ENCODE assay signal across 27 cellular contexts in genomic region chr4:152698012-152698499, GRCh38. TPM values are rescaled to one million over a fixed set of nuclear protein-coding genes. Genes with fewer than 3 reads are reported as not detected.
DNase-seq lines count a peak whose midpoint lies in the region; ATAC-seq, FAIRE-seq and TF ChIP-seq lines count a peak whose summit lies in the region.
"Had no signal": no experiment of that assay in that cellular context is flagged by ENCODE, and none has a peak within 500 bp of the region (broad histone marks: within the 10 kb centered on the region; RNA-seq: fewer than 3 reads in every experiment).

No MANE protein-coding gene starts in this region.

- no peak for TF ChIP-seq RAD21 in H1 (IDR thresholded peaks at IDR 0.05 in 1 of 2, conservative IDR thresholded peaks at IDR 0.05 in 1 of 2; ENCODE audit: low read depth in 2 of 2, low read length in 2 of 2)

- no peak for TF ChIP-seq POLR2A in H1 (IDR thresholded peaks at IDR 0.05; ENCODE audit: control extremely low read depth in 1 of 2, low read depth in 2 of 2, low read length in 2 of 2)

- no peak overlapping the region for H3K4ac ChIP-seq in H1 (replicated peaks; ENCODE audit: insufficient read length, low read depth, low read length)

- no peak overlapping the region for H3K4me3 Mint-ChIP-seq in CD14-positive monocyte
- no peak overlapping the region for H3K4me3 Mint-ChIP-seq in memory B cell
- H3K4me3 Mint-ChIP-seq in glutamatergic neuron (ENCODE audit: unreplicated experiment) = no peak overlapping the region
- H3K4me3 Mint-ChIP-seq: immature natural killer cell had no signal

- 5% methylated on average over 1 of the region's 1 CpG; no CpG with 5 or more reads in 1 of the 2 experiments for WGBS in H1 (ENCODE audit: extremely low coverage in 1 of 2, insufficient coverage in 1 of 2, insufficient read length in 1 of 2, insufficient replicate concordance in 2 of 2, low coverage in 1 of 2, low lambda C conversion rate in 2 of 2, missing lambda C conversion rate in 1 of 2), 2 experiments

- no peak overlapping the region for H3K14ac ChIP-seq in H1 (ENCODE audit: insufficient read length)

- H3K23me2 ChIP-seq in H1 (ENCODE audit: low read depth, low read length) = no peaks in the 10 kb centered on the region

- H3K4me3 ChIP-seq in MM.1S (ENCODE audit: low read length) (no peak overlapping the region), H1 (ENCODE audit: extremely low read depth in 1 of 4, insufficient read depth in 2 of 4, low read depth in 3 of 4, low read length in 4 of 4) (no peak overlapping the region), left lung (no peak overlapping the region)
- H3K4me3 ChIP-seq: testis had no signal

- H3K27me3 Mint-ChIP-seq in CD14-positive monocyte (ENCODE audit: low read depth in 3 of 3) (peaks cover 2 to 11% (median 10%) of the 10 kb centered on the region in 3 donors), memory B cell (no peaks in the 10 kb centered on the region), glutamatergic neuron (ENCODE audit: unreplicated experiment) (no peaks in the 10 kb centered on the region)

- H3K18ac ChIP-seq in H1 (ENCODE audit: extremely low read depth, low read length) = no peak overlapping the region

- intact Hi-C loops in CD14-positive monocyte (cut with micrococcal nuclease) (no loop called here), left lung (cut with DNase I) (no loop called here)

- TF ChIP-seq CTCF in CD14-positive monocyte (IDR thresholded peaks at IDR 0.05) (no peak), MM.1S (IDR thresholded peaks at IDR 0.05; ENCODE audit: low read length) (no peak), H1 (IDR thresholded peaks at IDR 0.05; ENCODE audit: control extremely low read depth in 1 of 3, insufficient read depth in 1 of 3, low read depth in 1 of 3, low read length in 3 of 3) (no peak), glutamatergic neuron (IDR thresholded peaks at IDR 0.05; ENCODE audit: partially characterized antibody, unreplicated experiment) (no peak), left lung (IDR thresholded peaks at IDR 0.05) (no peak)

- POLR2A ChIA-PET in H1 (lab: Charles Lee; ENCODE audit: partially characterized antibody) = no interaction called here

- H3K27ac ChIP-seq in MM.1S (ENCODE audit: low read length) (peak overlapping the region; percentile 84; the same call in 1 of the 2 replicates), H1 (ENCODE audit: low read depth, low read length) (no peak overlapping the region), left lung (no peak overlapping the region)
- H3K27ac ChIP-seq: parathyroid adenoma, testis had no signal

- H3K27me3 ChIP-seq in MM.1S (replicated peaks; ENCODE audit: insufficient read depth, low read length) (no peaks in the 10 kb centered on the region), H1 (replicated peaks in 1 of 4; ENCODE audit: control insufficient read depth in 3 of 4, extremely low read depth in 1 of 4, insufficient read depth in 3 of 4, low read length in 3 of 4) (no peaks in the 10 kb centered on the region), left lung (peaks cover 0 to 7% of the 10 kb centered on the region in 2 donors)
- H3K27me3 ChIP-seq: testis had no signal

- no peak overlapping the region for H4K8ac ChIP-seq in H1 (ENCODE audit: extremely low read depth, insufficient read depth, low read length)

- ATAC-seq in memory B cell (ENCODE audit: low read depth) (no peak), left lung (no peak)
- ATAC-seq: left colon; stimulated activated naive CD8-positive, alpha-beta T cell treated with anti-CD3 and anti-CD28 coated beads, Interleukin-15, Interleukin-2, amounts not matched to agents 100 U/mL and 50 U/mL, for 24 hours had no signal

- no peaks in the 10 kb centered on the region for H3K9me3 ChIP-seq in MM.1S (replicated peaks; ENCODE audit: insufficient read depth, low read length)
- no peaks in the 10 kb centered on the region for H3K9me3 ChIP-seq in H1 (ENCODE audit: insufficient read depth in 2 of 2, low read depth in 1 of 2, low read length in 1 of 2)
- no peaks in the 10 kb centered on the region for H3K9me3 ChIP-seq in left lung
- H3K9me3 ChIP-seq: testis had no signal

- no peak overlapping the region for H2AK5ac ChIP-seq in H1 (ENCODE audit: low read depth, low read length)

- no peaks in the 10 kb centered on the region for H3K79me1 ChIP-seq in H1 (ENCODE audit: low read depth, low read length)

- H2AFZ ChIP-seq in MM.1S (ENCODE audit: low read length) (no peak overlapping the region), H1 (ENCODE audit: low read length) (no peak overlapping the region)
- H2AFZ ChIP-seq: parathyroid adenoma had no signal

- H4K5ac ChIP-seq in H1 (ENCODE audit: insufficient read length, low read depth, low read length) = no peak overlapping the region

- CTCF ChIA-PET in H1 (lab: Charles Lee; ENCODE audit: partially characterized antibody) = interaction anchor here (0.6 kb wide), 1 partner anchor 86 kb away, joined by 3 read pairs; no protein-coding TSS in a partner anchor

- H3K4me2 ChIP-seq in MM.1S (ENCODE audit: low read depth, low read length) (peak overlapping the region; percentile 70), H1 (ENCODE audit: insufficient read depth in 1 of 2, low read depth in 2 of 2, low read length in 2 of 2) (no peak overlapping the region)

- H3K27ac Mint-ChIP-seq in CD14-positive monocyte (peak overlapping the region in 4 of 7 donors; percentile 78 to 92 (median 84)), memory B cell (peak overlapping the region; percentile 91), glutamatergic neuron (ENCODE audit: unreplicated experiment) (no peak overlapping the region)
- H3K27ac Mint-ChIP-seq: activated naive CD4-positive, alpha-beta T cell treated with anti-CD3 and anti-CD28 coated beads, Interleukin-2, amount 50 U/mL, for 72 hours; T-helper 2 cell treated with Interferon-gamma antibody and Interleukin-4, amounts not matched to agents 5 μg/mL and 100 μg/mL, for 36 hours had no signal

- H3K9ac ChIP-seq in MM.1S (ENCODE audit: low read length) (peak overlapping the region; percentile 15; the same call in 1 of the 2 replicates), H1 (replicated peaks in 1 of 4; ENCODE audit: extremely low read depth in 1 of 4, low read depth in 3 of 4, low read length in 3 of 4) (no peak overlapping the region)
- H3K9ac ChIP-seq: parathyroid adenoma had no signal

- peaks cover 31% of the 10 kb centered on the region for H3K4me1 ChIP-seq in MM.1S (ENCODE audit: low read length)
- H3K4me1 ChIP-seq in H1 (replicated peaks in 1 of 4; ENCODE audit: control insufficient read depth in 3 of 4, insufficient read depth in 4 of 4, low read length in 3 of 4) = peaks cover 7 to 12% (median 11%) of the 10 kb centered on the region in 4 experiments; a peak in 6 of 7 replicates
- H3K4me1 ChIP-seq in left lung = no peaks in the 10 kb centered on the region
- H3K4me1 ChIP-seq: parathyroid adenoma, testis had no signal

- no peak overlapping the region for H3K23ac ChIP-seq in H1 (ENCODE audit: insufficient read length)

- no peak overlapping the region for H3K56ac ChIP-seq in H1 (replicated peaks; ENCODE audit: insufficient read length, low read depth, low read length)

- H3K9me2 ChIP-seq in MM.1S (replicated peaks; ENCODE audit: insufficient read depth, low read length) = no peaks in the 10 kb centered on the region

- H4K91ac ChIP-seq in H1 (replicated peaks; ENCODE audit: insufficient read length, low read length) = peak overlapping the region; percentile 46

- H2BK5ac ChIP-seq in H1 (ENCODE audit: low read depth, low read length) = 0 out of 2 replicates have a peak overlapping the region, but pooled peaks have one; percentile 2

- no peak for TF ChIP-seq EP300 in H1 (IDR thresholded peaks at IDR 0.05; ENCODE audit: borderline replicate concordance in 1 of 2, low read depth in 2 of 2, low read length in 2 of 2)

- H3F3A ChIP-seq in MM.1S (ENCODE audit: insufficient read depth, low read length) = peaks cover 31% of the 10 kb centered on the region

- peak overlapping the region; percentile 73; the same call in 1 of the 2 replicates for H2BK15ac ChIP-seq in H1 (ENCODE audit: low read length)

- peak overlapping the region; percentile 88; the same call in 1 of the 2 replicates for H2BK20ac ChIP-seq in H1 (ENCODE audit: low read length)

- DNase-seq in CD14-positive monocyte (ENCODE audit: low spot score) (no peak), MM.1S (no peak), H1 (ENCODE audit: low read depth in 1 of 2, low spot score in 2 of 2) (no peak), memory B cell (ENCODE audit: low spot score in 2 of 2) (no peak), glutamatergic neuron (no peak), left lung (no peak), NCI-H1092 treated with DMSO at 0.1 percent for 48 hours (lab: John Stamatoyannopoulos, UW) (no peak)
- DNase-seq: activated CD8-positive, alpha-beta memory T cell treated with anti-CD3 and anti-CD28 coated beads for 24 hours; activated effector memory CD4-positive, alpha-beta T cell treated with Interleukin-2 at 50 U/mL for 16 hours; activated T-cell treated with anti-CD3 and anti-CD28 coated beads, Interleukin-2, amount 50 U/mL, for 1 hour; AML-193; amygdala; DMS153; immature natural killer cell; IMR-90; left colon; NCI-H1048; NCI-H1694; NCI-H510A; SHP77; stimulated activated CD4-positive, alpha-beta T cell treated with anti-CD3 and anti-CD28 coated beads, Interleukin-1b, Interleukin-23, amount 100 ng/mL, for 48 hours; stimulated activated naive CD8-positive, alpha-beta T cell treated with anti-CD3 and anti-CD28 coated beads, Interleukin-15, Interleukin-2, amounts not matched to agents 100 U/mL and 50 U/mL, for 24 hours; testis had no signal

- no peak overlapping the region; the same call in 1 of the 2 replicates for H2BK12ac ChIP-seq in H1 (ENCODE audit: low read depth, low read length)

- peaks cover 25% of the 10 kb centered on the region for H3K4me1 Mint-ChIP-seq in CD14-positive monocyte
- peaks cover 21% of the 10 kb centered on the region for H3K4me1 Mint-ChIP-seq in memory B cell
- H3K4me1 Mint-ChIP-seq in glutamatergic neuron (ENCODE audit: low read depth, unreplicated experiment) = no peaks in the 10 kb centered on the region
- H3K4me1 Mint-ChIP-seq: immature natural killer cell had no signal

- FAIRE-seq in H1 (lab: Jason Lieb, UNC) = no peak
- FAIRE-seq: endothelial cell of umbilical vein had no signal

- H3K36me3 Mint-ChIP-seq in CD14-positive monocyte (no peaks in the 10 kb centered on the region), memory B cell (no peaks in the 10 kb centered on the region), glutamatergic neuron (ENCODE audit: unreplicated experiment) (no peaks in the 10 kb centered on the region)
- H3K36me3 Mint-ChIP-seq: activated naive CD4-positive, alpha-beta T cell treated with anti-CD3 and anti-CD28 coated beads, Interleukin-2, amount 50 U/mL, for 72 hours; immature natural killer cell had no signal

- H4K20me1 ChIP-seq in MM.1S (ENCODE audit: insufficient read depth, low read length) (no peaks in the 10 kb centered on the region), H1 (replicated peaks in 1 of 2; ENCODE audit: control insufficient read depth in 1 of 2, insufficient read depth in 2 of 2, low read length in 2 of 2) (no peaks in the 10 kb centered on the region)

- H3K79me2 ChIP-seq in MM.1S (ENCODE audit: low read length) = no peaks in the 10 kb centered on the region
- H3K79me2 ChIP-seq in H1 (ENCODE audit: control insufficient read depth in 1 of 2, insufficient read depth in 2 of 2, low read length in 2 of 2) = no peaks in the 10 kb centered on the region
- H3K79me2 ChIP-seq: parathyroid adenoma had no signal

- H3K9me3 Mint-ChIP-seq in CD14-positive monocyte (peaks cover 0 to 6% (median 0%) of the 10 kb centered on the region in 7 donors), memory B cell (no peaks in the 10 kb centered on the region), glutamatergic neuron (ENCODE audit: unreplicated experiment) (no peaks in the 10 kb centered on the region)
- H3K9me3 Mint-ChIP-seq: activated naive CD4-positive, alpha-beta T cell treated with anti-CD3 and anti-CD28 coated beads, Interleukin-2, amount 50 U/mL, for 72 hours; immature natural killer cell; T-helper 2 cell treated with Interferon-gamma antibody and Interleukin-4, amounts not matched to agents 5 μg/mL and 100 μg/mL, for 36 hours had no signal

- H3K36me3 ChIP-seq in MM.1S (replicated peaks; ENCODE audit: insufficient read depth, low read length) = no peaks in the 10 kb centered on the region
- no peaks in the 10 kb centered on the region; a peak in 1 of 8 replicates for H3K36me3 ChIP-seq in H1 (ENCODE audit: control insufficient read depth in 2 of 4, insufficient read depth in 4 of 4, low read length in 3 of 4)
- no peaks in the 10 kb centered on the region for H3K36me3 ChIP-seq in left lung

- H2BK120ac ChIP-seq in H1 (replicated peaks; ENCODE audit: low read depth, low read length) = peak overlapping the region; percentile 30

RNA-seq across cellular contexts. Expression of gene TMEM154, which starts 18.3 kb away (rescaled TPM):
- polyA plus RNA-seq in CD14-positive monocyte = 100 to 1,000 TPM; 117 to 157 TPM
- 1.2 and 1.5 TPM in 2 replicates for total RNA-seq in H1 (2021; fragmentation: NEBNext Ultra II Directional; extraction: Animal tissue kit (Norgen Biotek cat#: 25700))
- 0.22 and 0.33 TPM in 2 replicates for polyA plus RNA-seq in H1 (2011; rRNA removed)
- polyA plus RNA-seq in H1 (2011; cell fraction: cytosol; rRNA removed) = 0.27 TPM
- 0.31 TPM for polyA plus RNA-seq in H1 (2011; cell fraction: nucleus; rRNA removed)
- polyA plus RNA-seq in H1 (2012, experiment 1 of 2) = 0.18 to 0.99 TPM (median 0.69 TPM) in 4 replicates
- polyA plus RNA-seq in H1 (2012, experiment 2 of 2) = 0.03 TPM
- polyA plus RNA-seq in H1 (2013, experiment 1 of 2) = 1.1 TPM
- 1.9 TPM for polyA plus RNA-seq in H1 (2013, experiment 2 of 2)
- 0.85 and 1.0 TPM in 2 replicates for polyA minus RNA-seq in H1 (2011; rRNA and poly(A)+ RNA removed)
- polyA minus RNA-seq in H1 (2011; cell fraction: cytosol; rRNA and poly(A)+ RNA removed) = not detected
- polyA minus RNA-seq in H1 (2011; cell fraction: nucleus; rRNA and poly(A)+ RNA removed) = 1.9 TPM
- 0.22 TPM for total RNA-seq in glutamatergic neuron (ENCODE audit: unreplicated experiment)
- 10 to 100 TPM in 1 of 2 donors, 1 to 10 TPM in 1; 6.7 to 21.9 TPM for total RNA-seq in left lung
